In the genomic region with DNA sequence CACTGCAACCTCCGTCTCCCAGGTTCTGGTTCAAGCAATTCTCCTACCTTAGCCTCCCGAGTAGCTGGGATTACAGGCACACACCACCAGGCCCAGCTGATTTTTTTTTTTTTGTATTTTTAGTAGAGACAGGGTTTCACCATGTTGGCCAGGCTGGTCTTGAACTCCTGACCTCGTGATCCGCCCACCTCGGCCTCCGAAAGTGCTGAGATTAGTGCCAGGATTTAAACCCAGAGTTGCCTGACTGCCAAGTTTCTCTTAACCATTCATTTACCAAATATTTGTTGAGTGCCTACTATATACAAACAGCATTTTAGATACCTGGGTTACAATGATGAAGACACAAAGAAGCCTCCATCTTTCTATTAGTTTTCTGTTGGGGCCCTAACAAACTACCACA, we compare ENCODE assay signal across 6 cellular contexts. TPM values are rescaled to one million over a fixed set of nuclear protein-coding genes. Genes with fewer than 3 reads are reported as not detected.
"Had no signal": no experiment of that assay in that cellular context is flagged by ENCODE, and none has a peak within 500 bp of the region (broad histone marks: within the 10 kb centered on the region; RNA-seq: fewer than 3 reads in every experiment).

No MANE protein-coding gene starts in this region.

RNA-seq across cellular contexts. Expression of a gene that starts 18.3 kb away (rescaled TPM):
- total RNA-seq: naive thymus-derived CD8-positive, alpha-beta T cell; natural killer cell treated with Interleukin-12 subunit alpha and Interleukin-12 subunit beta and Interleukin-15 and Interleukin-18, amount 100 ng/mL, for 72 hours; osteocyte; pulmonary artery endothelial cell had no signal
- polyA plus RNA-seq: naive thymus-derived CD4-positive, alpha-beta T cell; neural cell had no signal
